In genomic region chr2:233402346-233402745, GRCh38 we compare ENCODE assay signal across 20 cellular contexts. TPM values are rescaled to one million over a fixed set of nuclear protein-coding genes. Genes with fewer than 3 reads are reported as not detected.
A peak's percentile ranks its signal among the peaks of the same experiment; 100 is the strongest.
DNase-seq lines count a peak whose midpoint lies in the region; ATAC-seq and TF ChIP-seq lines count a peak whose summit lies in the region.
"Had no signal": no experiment of that assay in that cellular context is flagged by ENCODE, and none has a peak within 500 bp of the region (broad histone marks: within the 10 kb centered on the region; RNA-seq: fewer than 3 reads in every experiment).

No MANE protein-coding gene starts in this region.

- peaks cover 0 to 13% of the 10 kb centered on the region in 2 donors for H3K36me3 ChIP-seq in mucosa of rectum (ENCODE audit: control insufficient read depth in 2 of 2, insufficient read depth in 2 of 2, low read length in 2 of 2)
- H3K36me3 ChIP-seq in thyroid gland = no peaks in the 10 kb centered on the region
- H3K36me3 ChIP-seq: adrenal gland, right atrium auricular region, thoracic aorta had no signal

- H3K9me3 Mint-ChIP-seq in activated T-helper 17 cell treated with anti-CD3 and anti-CD28 coated beads, Interleukin-2, amount 50 U/mL, for 72 hours = no peaks in the 10 kb centered on the region
- no peaks in the 10 kb centered on the region for H3K9me3 Mint-ChIP-seq in stimulated activated naive CD8-positive, alpha-beta T cell treated with anti-CD3 and anti-CD28 coated beads, Interleukin-15, Interleukin-2, amounts not matched to agents 100 ng/mL and 50 ng/mL, for 24 hours

- peaks cover 18% of the 10 kb centered on the region for H3K36me3 Mint-ChIP-seq in activated T-helper 17 cell treated with anti-CD3 and anti-CD28 coated beads, Interleukin-2, amount 50 U/mL, for 72 hours (ENCODE audit: low read depth)
- peaks cover 54% of the 10 kb centered on the region for H3K36me3 Mint-ChIP-seq in stimulated activated naive CD8-positive, alpha-beta T cell treated with anti-CD3 and anti-CD28 coated beads, Interleukin-15, Interleukin-2, amounts not matched to agents 100 ng/mL and 50 ng/mL, for 24 hours (ENCODE audit: low read depth)

- H3K9ac ChIP-seq in mucosa of rectum (ENCODE audit: low read depth in 1 of 2, low read length in 2 of 2) = no peak overlapping the region

- ATAC-seq in activated T-helper 17 cell treated with anti-CD3 and anti-CD28 coated beads, Interleukin-2, amount 50 U/mL, for 72 hours (replicated peaks) = no peak
- ATAC-seq in HG02623 (IDR thresholded peaks at IDR 0.05; ENCODE audit: unreplicated experiment) = no peak

- peak overlapping the region; percentile 7 for H3K27ac Mint-ChIP-seq in activated T-helper 17 cell treated with anti-CD3 and anti-CD28 coated beads, Interleukin-2, amount 50 U/mL, for 72 hours
- H3K27ac Mint-ChIP-seq in stimulated activated naive CD8-positive, alpha-beta T cell treated with anti-CD3 and anti-CD28 coated beads, Interleukin-15, Interleukin-2, amounts not matched to agents 100 ng/mL and 50 ng/mL, for 24 hours = peak overlapping the region; percentile 37

- DNase-seq in activated effector memory CD4-positive, alpha-beta T cell treated with anti-CD3 and anti-CD28 coated beads, Interleukin-2, amount 50 U/mL, for 16 hours = peak; percentile 46
- DNase-seq in activated effector memory CD4-positive, alpha-beta T cell treated with Interleukin-2 at 50 U/mL for 16 hours = no peak
- DNase-seq in superior temporal gyrus (ENCODE audit: extremely low spot score) = no peak
- DNase-seq in thyroid gland = no peak
- DNase-seq: activated CD4-positive, alpha-beta T cell treated with anti-CD3 and anti-CD28 coated beads for 48 hours; adrenal gland; cortex of kidney; DMS153; left lung; NCI-H146; NCI-H2171 treated with DMSO at 0.1 percent for 48 hours; nucleus accumbens; Right ventricle myocardium superior; stimulated activated CD8-positive, alpha-beta memory T cell treated with anti-CD3 and anti-CD28 coated beads, Interleukin-4, amount 100 ng/mL, for 48 hours had no signal

- H3K27ac ChIP-seq in mucosa of rectum (ENCODE audit: low read depth in 2 of 2, low read length in 2 of 2) (peak overlapping the region; percentile 34 to 59), thyroid gland (peak overlapping the region in 1 of 3 donors; percentile 30)
- H3K27ac ChIP-seq: adrenal gland, left lung, right atrium auricular region, thoracic aorta had no signal

- H3K4me3 Mint-ChIP-seq in activated T-helper 17 cell treated with anti-CD3 and anti-CD28 coated beads, Interleukin-2, amount 50 U/mL, for 72 hours = no peak overlapping the region
- H3K4me3 Mint-ChIP-seq in stimulated activated naive CD8-positive, alpha-beta T cell treated with anti-CD3 and anti-CD28 coated beads, Interleukin-15, Interleukin-2, amounts not matched to agents 100 ng/mL and 50 ng/mL, for 24 hours = no peak overlapping the region

- no peaks in the 10 kb centered on the region for H3K9me3 ChIP-seq in mucosa of rectum (ENCODE audit: control insufficient read depth in 2 of 2, low read length in 2 of 2)
- H3K9me3 ChIP-seq in thyroid gland = no peaks in the 10 kb centered on the region
- H3K9me3 ChIP-seq: adrenal gland, left lung, right atrium auricular region, thoracic aorta had no signal

- TF ChIP-seq CTCF in thyroid gland (IDR thresholded peaks at IDR 0.05) = no peak

- 93 to 96% methylated on average over 5 of the region's 5 CpGs for WGBS in thyroid gland, 2 donors

- no peaks in the 10 kb centered on the region for H3K27me3 ChIP-seq in mucosa of rectum (ENCODE audit: control insufficient read depth in 2 of 2, insufficient read depth in 2 of 2, low read length in 2 of 2)
- H3K27me3 ChIP-seq in thyroid gland = no peaks in the 10 kb centered on the region
- H3K27me3 ChIP-seq: adrenal gland, left lung, right atrium auricular region had no signal

- H3K27me3 Mint-ChIP-seq in activated T-helper 17 cell treated with anti-CD3 and anti-CD28 coated beads, Interleukin-2, amount 50 U/mL, for 72 hours = no peaks in the 10 kb centered on the region
- no peaks in the 10 kb centered on the region for H3K27me3 Mint-ChIP-seq in stimulated activated naive CD8-positive, alpha-beta T cell treated with anti-CD3 and anti-CD28 coated beads, Interleukin-15, Interleukin-2, amounts not matched to agents 100 ng/mL and 50 ng/mL, for 24 hours

- peaks cover 0 to 18% of the 10 kb centered on the region in 2 donors for H3K4me1 ChIP-seq in mucosa of rectum (ENCODE audit: control insufficient read depth in 2 of 2, insufficient read depth in 2 of 2, low read length in 2 of 2)
- H3K4me1 ChIP-seq in thyroid gland = no peaks in the 10 kb centered on the region
- H3K4me1 ChIP-seq: adrenal gland, left lung, right atrium auricular region had no signal

- intact Hi-C loops in thyroid gland (cut with DNase I) = loop anchor here (2.0 kb wide), 1 partner anchor 42 kb away; no protein-coding TSS in a partner anchor

- peaks cover 29% of the 10 kb centered on the region for H3K4me1 Mint-ChIP-seq in activated T-helper 17 cell treated with anti-CD3 and anti-CD28 coated beads, Interleukin-2, amount 50 U/mL, for 72 hours
- H3K4me1 Mint-ChIP-seq in stimulated activated naive CD8-positive, alpha-beta T cell treated with anti-CD3 and anti-CD28 coated beads, Interleukin-15, Interleukin-2, amounts not matched to agents 100 ng/mL and 50 ng/mL, for 24 hours (ENCODE audit: low read depth) = peaks cover 71% of the 10 kb centered on the region

- no peak for TF ChIP-seq POLR2A in thyroid gland (IDR thresholded peaks at IDR 0.05)

- H3K4me3 ChIP-seq in mucosa of rectum (ENCODE audit: low read length in 2 of 2) = no peak overlapping the region
- H3K4me3 ChIP-seq in thyroid gland (replicated peaks in 1 of 3) = no peak overlapping the region
- H3K4me3 ChIP-seq: adrenal gland, left lung, right atrium auricular region, thoracic aorta had no signal

RNA-seq across cellular contexts. Expression of gene DGKD, which starts 48.1 kb away (rescaled TPM):
- total RNA-seq in activated T-helper 17 cell treated with anti-CD3 and anti-CD28 coated beads, Interleukin-2, amount 50 U/mL, for 72 hours = 10 to 100 TPM; 34.6 to 59.6 TPM
- 10 to 100 TPM; 22.3 to 71.7 (median 27.3) TPM for total RNA-seq in thyroid gland
